ENCODE assay signal across 8 cellular contexts in the genomic region with DNA sequence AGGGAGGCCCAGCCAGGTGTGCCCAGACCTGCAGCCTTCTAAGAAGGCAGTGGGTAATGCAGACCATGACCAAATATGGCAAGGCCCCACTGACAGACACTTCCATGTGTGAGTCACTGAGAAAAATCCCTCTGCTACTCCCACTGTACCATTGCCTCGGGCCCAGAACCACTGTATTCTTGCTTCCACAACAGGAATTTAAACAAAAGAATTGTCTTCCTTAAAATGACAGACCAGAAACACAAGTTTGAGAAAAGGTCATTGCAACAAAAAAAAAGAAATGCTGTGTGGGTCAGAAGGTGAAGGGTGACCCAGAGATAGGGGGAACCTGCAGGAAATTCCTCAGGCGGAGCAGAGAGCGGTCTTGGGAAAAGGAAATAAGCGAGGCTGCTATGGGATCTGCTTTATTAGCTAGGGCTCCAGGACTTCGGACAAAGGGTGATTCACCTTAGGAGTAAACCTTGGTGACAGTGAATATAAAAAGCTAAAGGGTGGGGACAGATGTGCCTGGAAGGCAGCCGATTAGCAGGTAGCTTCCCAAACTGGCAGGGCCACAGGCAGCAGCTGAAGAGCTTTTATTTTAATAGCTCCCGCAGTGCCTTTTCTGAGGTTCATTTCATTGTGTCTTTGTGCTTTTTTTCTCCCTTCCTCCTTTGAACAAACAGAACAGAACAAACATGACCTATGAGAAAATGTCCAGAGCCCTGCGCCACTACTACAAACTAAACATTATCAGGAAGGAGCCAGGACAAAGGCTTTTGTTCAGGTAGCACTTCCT.
DNase-seq lines count a peak whose midpoint lies in the region; ATAC-seq, FAIRE-seq and TF ChIP-seq lines count a peak whose summit lies in the region.

No MANE protein-coding gene starts in this region.

- ATAC-seq in foreskin keratinocyte (peak; percentile 85), gastrocnemius medialis (no peak), GM19328 (IDR thresholded peaks at IDR 0.05; ENCODE audit: unreplicated experiment) (no peak), HG03442 (IDR thresholded peaks at IDR 0.05; ENCODE audit: unreplicated experiment) (no peak)

- H3K9me3 ChIP-seq in gastrocnemius medialis, result no peaks in the 10 kb centered on the region

- peaks cover 0 to 14% of the 10 kb centered on the region in 2 donors for H3K36me3 ChIP-seq in gastrocnemius medialis

- H3K4me1 ChIP-seq in foreskin keratinocyte, result peaks cover 28% of the 10 kb centered on the region
- peaks cover 8 to 9% of the 10 kb centered on the region in 2 donors for H3K4me1 ChIP-seq in gastrocnemius medialis

- in situ Hi-C loops in gastrocnemius medialis (cut with MboI; ENCODE audit: low sequenced_read_pairs in 4 of 4), result loop anchor here in 1 of 4 donors (25.0 kb wide), 1 partner anchor 102 kb away; no protein-coding TSS in a partner anchor

- peak; percentile 38 for FAIRE-seq in RCC 7860 (lab: Jason Lieb, UNC)

- TF ChIP-seq POLR2A in gastrocnemius medialis (IDR thresholded peaks at IDR 0.05), result no peak

- H3K27ac ChIP-seq in foreskin keratinocyte (peak overlapping the region; percentile 63), gastrocnemius medialis (peak overlapping the region in 3 of 4 donors; percentile 16 to 40 (median 31))

- intact Hi-C loops in gastrocnemius medialis (cut with DNase I; ENCODE audit: low total_unique reads), result loop anchor here (10.0 kb wide), 1 partner anchor 151 kb away; no protein-coding TSS in a partner anchor

- TF ChIP-seq CTCF in foreskin keratinocyte (conservative IDR thresholded peaks at IDR 0.05) (no peak), gastrocnemius medialis (IDR thresholded peaks at IDR 0.05 in 4 of 5, conservative IDR thresholded peaks at IDR 0.05 in 1 of 5) (no peak)

- H3K27me3 ChIP-seq in foreskin keratinocyte (no peaks in the 10 kb centered on the region), gastrocnemius medialis (no peaks in the 10 kb centered on the region)

- no peak overlapping the region for H3K4me3 ChIP-seq in gastrocnemius medialis

- DNase-seq in HCEC 1CT (peak; percentile 15), RCC 7860 (ENCODE audit: low spot score) (peak; percentile 67), foreskin keratinocyte (peak; percentile 84 to 92), gastrocnemius medialis (no peak), C1 segment of cervical spinal cord (lab: John Stamatoyannopoulos, UW) (no peak), GM19238 (ENCODE audit: insufficient read length, low spot score) (no peak)

Comparison
In these comparisons a context has a peak if more than half of its experiments do, and no peak if none do; other contexts are left out.
1. DNase-seq: peak in HCEC 1CT (single experiment), RCC 7860 (single experiment) and foreskin keratinocyte (2 of 2); none in gastrocnemius medialis (0 of 2), C1 segment of cervical spinal cord (0 of 14) and GM19238 (single experiment).